Comparison of ENCODE assay signal across 14 cellular contexts in genomic region chr1:8430476-8430875, GRCh38.
DNase-seq lines count a peak whose midpoint lies in the region; ATAC-seq and TF ChIP-seq lines count a peak whose summit lies in the region.
"Had no signal": no experiment of that assay in that cellular context is flagged by ENCODE, and none has a peak within 500 bp of the region (broad histone marks: within the 10 kb centered on the region; RNA-seq: fewer than 3 reads in every experiment).

No MANE protein-coding gene starts in this region.

- H3K9me3 Mint-ChIP-seq in activated naive CD4-positive, alpha-beta T cell treated with anti-CD3 and anti-CD28 coated beads, Interleukin-2, amount 50 U/mL, for 24 hours, result no peaks in the 10 kb centered on the region
- no peaks in the 10 kb centered on the region for H3K9me3 Mint-ChIP-seq in T-helper 2 cell treated with Interferon-gamma antibody and Interleukin-4, amounts not matched to agents 5 μg/mL and 100 μg/mL, for 36 hours
- H3K9me3 Mint-ChIP-seq in immature natural killer cell, result no peaks in the 10 kb centered on the region

- H3K36me3 Mint-ChIP-seq in activated naive CD4-positive, alpha-beta T cell treated with anti-CD3 and anti-CD28 coated beads, Interleukin-2, amount 50 U/mL, for 24 hours, result no peaks in the 10 kb centered on the region
- peaks cover 12% of the 10 kb centered on the region for H3K36me3 Mint-ChIP-seq in T-helper 2 cell treated with Interferon-gamma antibody and Interleukin-4, amounts not matched to agents 5 μg/mL and 100 μg/mL, for 36 hours (ENCODE audit: low read depth)
- peaks cover 0 to 10% (median 0%) of the 10 kb centered on the region in 3 donors for H3K36me3 Mint-ChIP-seq in immature natural killer cell

- no peaks in the 10 kb centered on the region for H3K9me3 ChIP-seq in PC-3 (ENCODE audit: low read length)

- H3K79me2 ChIP-seq in PC-3 (ENCODE audit: low read length), result no peaks in the 10 kb centered on the region

- H3K9me2 ChIP-seq in PC-3 (replicated peaks; ENCODE audit: low read length), result no peaks in the 10 kb centered on the region

- ATAC-seq in left lobe of liver (no peak), PC-3 (no peak), HG02884 (IDR thresholded peaks at IDR 0.05; ENCODE audit: unreplicated experiment) (no peak)
- ATAC-seq: Right ventricle myocardium inferior had no signal

- no peak overlapping the region for H3K27ac ChIP-seq in PC-3 (ENCODE audit: low read length)

- peaks cover 4% of the 10 kb centered on the region; the same call in 1 of the 2 replicates for H3K4me1 ChIP-seq in PC-3 (ENCODE audit: insufficient read depth, low read length)

- no TSS peak for BruUV-seq in PC-3 (replicated peaks; lab: Mats Ljungman, UMichigan)

- H3K4me3 Mint-ChIP-seq in activated naive CD4-positive, alpha-beta T cell treated with anti-CD3 and anti-CD28 coated beads, Interleukin-2, amount 50 U/mL, for 24 hours, result no peak overlapping the region
- peak overlapping the region; percentile 66 for H3K4me3 Mint-ChIP-seq in T-helper 2 cell treated with Interferon-gamma antibody and Interleukin-4, amounts not matched to agents 5 μg/mL and 100 μg/mL, for 36 hours
- H3K4me3 Mint-ChIP-seq in immature natural killer cell, result peak overlapping the region; percentile 34 to 72 (median 56)

- H3K4me1 Mint-ChIP-seq in activated naive CD4-positive, alpha-beta T cell treated with anti-CD3 and anti-CD28 coated beads, Interleukin-2, amount 50 U/mL, for 24 hours, result peaks cover 82% of the 10 kb centered on the region
- H3K4me1 Mint-ChIP-seq in T-helper 2 cell treated with Interferon-gamma antibody and Interleukin-4, amounts not matched to agents 5 μg/mL and 100 μg/mL, for 36 hours (ENCODE audit: low read depth), result peaks cover 56% of the 10 kb centered on the region
- peaks cover 64 to 71% of the 10 kb centered on the region in 2 donors for H3K4me1 Mint-ChIP-seq in immature natural killer cell

- no peak overlapping the region for H3K4me2 ChIP-seq in PC-3 (ENCODE audit: low read length)

- no peaks in the 10 kb centered on the region for H3K27me3 ChIP-seq in PC-3 (ENCODE audit: low read length)

- H3K27me3 Mint-ChIP-seq in activated naive CD4-positive, alpha-beta T cell treated with anti-CD3 and anti-CD28 coated beads, Interleukin-2, amount 50 U/mL, for 24 hours, result no peaks in the 10 kb centered on the region
- no peaks in the 10 kb centered on the region for H3K27me3 Mint-ChIP-seq in T-helper 2 cell treated with Interferon-gamma antibody and Interleukin-4, amounts not matched to agents 5 μg/mL and 100 μg/mL, for 36 hours (ENCODE audit: low read depth)
- H3K27me3 Mint-ChIP-seq in immature natural killer cell (ENCODE audit: low read depth in 3 of 3), result peaks cover 3 to 20% (median 12%) of the 10 kb centered on the region in 3 donors

- H2AFZ ChIP-seq in PC-3 (ENCODE audit: low read length), result no peak overlapping the region

- no peak overlapping the region for H3K4me3 ChIP-seq in PC-3 (ENCODE audit: low read length)

- no peak for TF ChIP-seq CTCF in PC-3 (conservative IDR thresholded peaks at IDR 0.05; ENCODE audit: low read depth, low read length)

- no peaks in the 10 kb centered on the region for H4K20me1 ChIP-seq in PC-3 (ENCODE audit: low read length)

- CTCF ChIA-PET in PC-3 (lab: Charles Lee), result no interaction called here

- POLR2A ChIA-PET in PC-3 (lab: Charles Lee; ENCODE audit: unreplicated experiment), result no interaction called here

- no peaks in the 10 kb centered on the region for H3K36me3 ChIP-seq in PC-3 (ENCODE audit: low read depth, low read length)

- intact Hi-C loops in PC-3 (cut with micrococcal nuclease), result no loop called here

- H3K27ac Mint-ChIP-seq in activated naive CD4-positive, alpha-beta T cell treated with anti-CD3 and anti-CD28 coated beads, Interleukin-2, amount 50 U/mL, for 24 hours, result peak overlapping the region; percentile 92
- peak overlapping the region; percentile 87 for H3K27ac Mint-ChIP-seq in T-helper 2 cell treated with Interferon-gamma antibody and Interleukin-4, amounts not matched to agents 5 μg/mL and 100 μg/mL, for 36 hours
- peak overlapping the region in 2 of 6 donors; percentile 20 to 66 for H3K27ac Mint-ChIP-seq in immature natural killer cell

- no peaks in the 10 kb centered on the region for H3F3A ChIP-seq in PC-3 (ENCODE audit: low read length, unreplicated experiment)

- no peak overlapping the region for H3K9ac ChIP-seq in PC-3 (ENCODE audit: low read length)

- no peak for DNase-seq in activated naive CD4-positive, alpha-beta T cell treated with Interleukin-2 at 50 U/mL for 16 hours
- peak; percentile 19 for DNase-seq in T-helper 2 cell treated with Interferon-gamma antibody and Interleukin-4, amounts not matched to agents 5 μg/mL and 100 μg/mL, for 36 hours (ENCODE audit: low spot score)
- DNase-seq in immature natural killer cell (peak in 2 of 3 donors; percentile 29 to 41), HPDE6-E6E7 (ENCODE audit: extremely low spot score) (no peak), left lobe of liver (ENCODE audit: low spot score) (no peak), PC-3 (no peak)
- DNase-seq: amniotic stem cell, DMS153, NCI-H1694 treated with DMSO at 0.1 percent for 48 hours, NCI-H524, occipital lobe had no signal

Comparison
In these comparisons a context has a peak if more than half of its experiments do, and no peak if none do; other contexts are left out.
1. DNase-seq: peak in T-helper 2 cell treated with Interferon-gamma antibody and Interleukin-4, amounts not matched to agents 5 μg/mL and 100 μg/mL, for 36 hours (single experiment) and immature natural killer cell (2 of 3); none in activated naive CD4-positive, alpha-beta T cell treated with Interleukin-2 at 50 U/mL for 16 hours (single experiment), HPDE6-E6E7 (single experiment), left lobe of liver (single experiment) and PC-3 (single experiment).